ENCODE assay signal across 2 cellular contexts in the genomic region with DNA sequence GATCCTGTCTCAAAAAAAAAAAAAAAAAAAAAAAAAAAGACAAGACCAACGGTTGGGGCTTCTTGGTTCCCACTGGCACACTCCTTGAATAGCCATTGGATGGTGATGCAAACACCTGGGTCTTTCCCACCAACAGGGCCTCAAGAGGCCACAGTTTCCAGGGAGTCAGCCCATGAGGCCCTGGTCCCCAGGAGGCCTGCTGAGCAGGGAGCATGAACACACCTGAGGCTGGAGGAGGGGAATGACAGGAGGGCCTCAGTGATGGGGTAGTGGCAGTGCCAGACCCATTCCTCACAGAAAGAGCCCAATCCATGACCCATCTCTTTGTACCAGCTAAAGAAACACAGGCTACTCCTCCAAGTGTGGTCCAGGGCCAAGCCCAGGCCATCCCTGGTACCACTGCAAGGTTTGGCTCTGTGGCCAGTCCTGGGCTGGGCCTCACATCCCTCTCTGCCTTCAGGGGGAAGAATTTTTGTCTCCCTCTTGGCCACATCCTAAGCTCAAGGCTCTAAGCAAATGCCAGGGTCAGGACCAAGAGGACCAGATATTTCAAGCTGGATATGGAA.
A peak's percentile ranks its signal among the peaks of the same experiment; 100 is the strongest.
TF ChIP-seq lines count a peak whose summit lies in the region.

No MANE protein-coding gene starts in this region.

TF ChIP-seq in HCT116, 20 proteins besides CTCF, POLR2A, EP300 and RAD21:
- no peak for TF ChIP-seq SRF (IDR thresholded peaks at IDR 0.05; ENCODE audit: low read depth)
- TF ChIP-seq, protein P1, sequence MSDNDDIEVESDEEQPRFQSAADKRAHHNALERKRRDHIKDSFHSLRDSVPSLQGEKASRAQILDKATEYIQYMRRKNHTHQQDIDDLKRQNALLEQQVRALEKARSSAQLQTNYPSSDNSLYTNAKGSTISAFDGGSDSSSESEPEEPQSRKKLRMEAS (IDR thresholded peaks at IDR 0.05), result no peak
- no peak for TF ChIP-seq ZFX (IDR thresholded peaks at IDR 0.05)
- no peak for TF ChIP-seq SIN3A (IDR thresholded peaks at IDR 0.05; ENCODE audit: low read depth)
- TF ChIP-seq TCF7L2 (IDR thresholded peaks at IDR 0.05; ENCODE audit: borderline replicate concordance, extremely low read depth, insufficient read depth, insufficient read length), result no peak
- TF ChIP-seq, protein P2, sequence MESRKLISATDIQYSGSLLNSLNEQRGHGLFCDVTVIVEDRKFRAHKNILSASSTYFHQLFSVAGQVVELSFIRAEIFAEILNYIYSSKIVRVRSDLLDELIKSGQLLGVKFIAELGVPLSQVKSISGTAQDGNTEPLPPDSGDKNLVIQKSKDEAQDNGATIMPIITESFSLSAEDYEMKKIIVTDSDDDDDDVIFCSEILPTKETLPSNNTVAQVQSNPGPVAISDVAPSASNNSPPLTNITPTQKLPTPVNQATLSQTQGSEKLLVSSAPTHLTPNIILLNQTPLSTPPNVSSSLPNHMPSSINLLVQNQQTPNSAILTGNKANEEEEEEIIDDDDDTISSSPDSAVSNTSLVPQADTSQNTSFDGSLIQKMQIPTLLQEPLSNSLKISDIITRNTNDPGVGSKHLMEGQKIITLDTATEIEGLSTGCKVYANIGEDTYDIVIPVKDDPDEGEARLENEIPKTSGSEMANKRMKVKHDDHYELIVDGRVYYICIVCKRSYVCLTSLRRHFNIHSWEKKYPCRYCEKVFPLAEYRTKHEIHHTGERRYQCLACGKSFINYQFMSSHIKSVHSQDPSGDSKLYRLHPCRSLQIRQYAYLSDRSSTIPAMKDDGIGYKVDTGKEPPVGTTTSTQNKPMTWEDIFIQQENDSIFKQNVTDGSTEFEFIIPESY (IDR thresholded peaks at IDR 0.05; ENCODE audit: extremely low read depth, insufficient replicate concordance, low read length), result no peak
- no peak for TF ChIP-seq POLR2AphosphoS5 (IDR thresholded peaks at IDR 0.05; ENCODE audit: low read depth, low read length)
- TF ChIP-seq FOSL1 (IDR thresholded peaks at IDR 0.05; ENCODE audit: low read depth), result no peak
- no peak for TF ChIP-seq ZNF274 (IDR thresholded peaks at IDR 0.05; ENCODE audit: low read depth, low read length)
- TF ChIP-seq, protein P3, sequence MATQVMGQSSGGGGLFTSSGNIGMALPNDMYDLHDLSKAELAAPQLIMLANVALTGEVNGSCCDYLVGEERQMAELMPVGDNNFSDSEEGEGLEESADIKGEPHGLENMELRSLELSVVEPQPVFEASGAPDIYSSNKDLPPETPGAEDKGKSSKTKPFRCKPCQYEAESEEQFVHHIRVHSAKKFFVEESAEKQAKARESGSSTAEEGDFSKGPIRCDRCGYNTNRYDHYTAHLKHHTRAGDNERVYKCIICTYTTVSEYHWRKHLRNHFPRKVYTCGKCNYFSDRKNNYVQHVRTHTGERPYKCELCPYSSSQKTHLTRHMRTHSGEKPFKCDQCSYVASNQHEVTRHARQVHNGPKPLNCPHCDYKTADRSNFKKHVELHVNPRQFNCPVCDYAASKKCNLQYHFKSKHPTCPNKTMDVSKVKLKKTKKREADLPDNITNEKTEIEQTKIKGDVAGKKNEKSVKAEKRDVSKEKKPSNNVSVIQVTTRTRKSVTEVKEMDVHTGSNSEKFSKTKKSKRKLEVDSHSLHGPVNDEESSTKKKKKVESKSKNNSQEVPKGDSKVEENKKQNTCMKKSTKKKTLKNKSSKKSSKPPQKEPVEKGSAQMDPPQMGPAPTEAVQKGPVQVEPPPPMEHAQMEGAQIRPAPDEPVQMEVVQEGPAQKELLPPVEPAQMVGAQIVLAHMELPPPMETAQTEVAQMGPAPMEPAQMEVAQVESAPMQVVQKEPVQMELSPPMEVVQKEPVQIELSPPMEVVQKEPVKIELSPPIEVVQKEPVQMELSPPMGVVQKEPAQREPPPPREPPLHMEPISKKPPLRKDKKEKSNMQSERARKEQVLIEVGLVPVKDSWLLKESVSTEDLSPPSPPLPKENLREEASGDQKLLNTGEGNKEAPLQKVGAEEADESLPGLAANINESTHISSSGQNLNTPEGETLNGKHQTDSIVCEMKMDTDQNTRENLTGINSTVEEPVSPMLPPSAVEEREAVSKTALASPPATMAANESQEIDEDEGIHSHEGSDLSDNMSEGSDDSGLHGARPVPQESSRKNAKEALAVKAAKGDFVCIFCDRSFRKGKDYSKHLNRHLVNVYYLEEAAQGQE (IDR thresholded peaks at IDR 0.05; ENCODE audit: low read depth), result no peak
- no peak for TF ChIP-seq EGR1 (IDR thresholded peaks at IDR 0.05; ENCODE audit: low read depth)
- no peak for TF ChIP-seq EZH2phosphoT487 (IDR thresholded peaks at IDR 0.05; ENCODE audit: borderline replicate concordance)
- no peak for TF ChIP-seq SP1 (IDR thresholded peaks at IDR 0.05; ENCODE audit: low read depth)
- TF ChIP-seq YY1 (IDR thresholded peaks at IDR 0.05; ENCODE audit: extremely low read depth, insufficient replicate concordance, low read depth, low read length), result no peak
- no peak for TF ChIP-seq CBX3 (IDR thresholded peaks at IDR 0.05; ENCODE audit: low read depth)
- no peak for TF ChIP-seq JUND (IDR thresholded peaks at IDR 0.05)

TF ChIP-seq in HepG2, 621 proteins besides CTCF, POLR2A, EP300 and RAD21:
- TF ChIP-seq ZZZ3 (CRISPR knock-in tag; IDR thresholded peaks at IDR 0.05; ENCODE audit: borderline replicate concordance), result no peak
- no peak for TF ChIP-seq BRD4 (CRISPR knock-in tag; IDR thresholded peaks at IDR 0.05)
- TF ChIP-seq, protein P4, sequence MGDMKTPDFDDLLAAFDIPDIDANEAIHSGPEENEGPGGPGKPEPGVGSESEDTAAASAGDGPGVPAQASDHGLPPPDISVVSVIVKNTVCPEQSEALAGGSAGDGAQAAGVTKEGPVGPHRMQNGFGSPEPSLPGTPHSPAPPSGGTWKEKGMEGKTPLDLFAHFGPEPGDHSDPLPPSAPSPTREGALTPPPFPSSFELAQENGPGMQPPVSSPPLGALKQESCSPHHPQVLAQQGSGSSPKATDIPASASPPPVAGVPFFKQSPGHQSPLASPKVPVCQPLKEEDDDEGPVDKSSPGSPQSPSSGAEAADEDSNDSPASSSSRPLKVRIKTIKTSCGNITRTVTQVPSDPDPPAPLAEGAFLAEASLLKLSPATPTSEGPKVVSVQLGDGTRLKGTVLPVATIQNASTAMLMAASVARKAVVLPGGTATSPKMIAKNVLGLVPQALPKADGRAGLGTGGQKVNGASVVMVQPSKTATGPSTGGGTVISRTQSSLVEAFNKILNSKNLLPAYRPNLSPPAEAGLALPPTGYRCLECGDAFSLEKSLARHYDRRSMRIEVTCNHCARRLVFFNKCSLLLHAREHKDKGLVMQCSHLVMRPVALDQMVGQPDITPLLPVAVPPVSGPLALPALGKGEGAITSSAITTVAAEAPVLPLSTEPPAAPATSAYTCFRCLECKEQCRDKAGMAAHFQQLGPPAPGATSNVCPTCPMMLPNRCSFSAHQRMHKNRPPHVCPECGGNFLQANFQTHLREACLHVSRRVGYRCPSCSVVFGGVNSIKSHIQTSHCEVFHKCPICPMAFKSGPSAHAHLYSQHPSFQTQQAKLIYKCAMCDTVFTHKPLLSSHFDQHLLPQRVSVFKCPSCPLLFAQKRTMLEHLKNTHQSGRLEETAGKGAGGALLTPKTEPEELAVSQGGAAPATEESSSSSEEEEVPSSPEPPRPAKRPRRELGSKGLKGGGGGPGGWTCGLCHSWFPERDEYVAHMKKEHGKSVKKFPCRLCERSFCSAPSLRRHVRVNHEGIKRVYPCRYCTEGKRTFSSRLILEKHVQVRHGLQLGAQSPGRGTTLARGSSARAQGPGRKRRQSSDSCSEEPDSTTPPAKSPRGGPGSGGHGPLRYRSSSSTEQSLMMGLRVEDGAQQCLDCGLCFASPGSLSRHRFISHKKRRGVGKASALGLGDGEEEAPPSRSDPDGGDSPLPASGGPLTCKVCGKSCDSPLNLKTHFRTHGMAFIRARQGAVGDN (CRISPR knock-in tag; IDR thresholded peaks at IDR 0.05), result peak; percentile 14; the same call in 1 of the 2 replicates
- no peak for TF ChIP-seq REPIN1 (CRISPR knock-in tag; IDR thresholded peaks at IDR 0.05; ENCODE audit: borderline replicate concordance, low read depth)
- TF ChIP-seq, protein P5, sequence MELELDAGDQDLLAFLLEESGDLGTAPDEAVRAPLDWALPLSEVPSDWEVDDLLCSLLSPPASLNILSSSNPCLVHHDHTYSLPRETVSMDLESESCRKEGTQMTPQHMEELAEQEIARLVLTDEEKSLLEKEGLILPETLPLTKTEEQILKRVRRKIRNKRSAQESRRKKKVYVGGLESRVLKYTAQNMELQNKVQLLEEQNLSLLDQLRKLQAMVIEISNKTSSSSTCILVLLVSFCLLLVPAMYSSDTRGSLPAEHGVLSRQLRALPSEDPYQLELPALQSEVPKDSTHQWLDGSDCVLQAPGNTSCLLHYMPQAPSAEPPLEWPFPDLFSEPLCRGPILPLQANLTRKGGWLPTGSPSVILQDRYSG (CRISPR knock-in tag; IDR thresholded peaks at IDR 0.05), result no peak
- TF ChIP-seq BHLHE40 (IDR thresholded peaks at IDR 0.05; ENCODE audit: low read length), result no peak
- TF ChIP-seq ZFX (CRISPR knock-in tag; IDR thresholded peaks at IDR 0.05; ENCODE audit: low read depth), result peak; percentile 26; the same call in 1 of the 2 replicates
